Comparison of ENCODE assay signal across 9 cellular contexts in genomic region chr1:53890522-53890941, GRCh38. TPM values are rescaled to one million over a fixed set of nuclear protein-coding genes. Genes with fewer than 3 reads are reported as not detected.
A peak's percentile ranks its signal among the peaks of the same experiment; 100 is the strongest.
DNase-seq lines count a peak whose midpoint lies in the region; ATAC-seq, FAIRE-seq and TF ChIP-seq lines count a peak whose summit lies in the region.
"Had no signal": no experiment of that assay in that cellular context is flagged by ENCODE, and none has a peak within 500 bp of the region (broad histone marks: within the 10 kb centered on the region; RNA-seq: fewer than 3 reads in every experiment).

No MANE protein-coding gene starts in this region.

- FAIRE-seq in keratinocyte (lab: Jason Lieb, UNC): no peak

- H3K4me3 Mint-ChIP-seq in activated CD4-positive, alpha-beta T cell treated with anti-CD3 and anti-CD28 coated beads, Interleukin-2, amount 10 ng/mL, durations not matched to agents 24 days and 14 days: peak overlapping the region; percentile 98
- H3K4me3 Mint-ChIP-seq in activated B cell treated with CpG ODN at 0.5 μM for 24 hours: peak overlapping the region; percentile 98

- H3K9ac ChIP-seq in keratinocyte (ENCODE audit: control insufficient read depth, extremely low read depth, insufficient read depth, low read length): peak overlapping the region; percentile 85
- peak overlapping the region; percentile 37 to 85 for H3K9ac ChIP-seq in stomach smooth muscle (ENCODE audit: low read length in 2 of 2)

- H3K36me3 Mint-ChIP-seq in activated CD4-positive, alpha-beta T cell treated with anti-CD3 and anti-CD28 coated beads, Interleukin-2, amount 10 ng/mL, durations not matched to agents 24 days and 14 days (ENCODE audit: low read depth): peaks cover 13% of the 10 kb centered on the region
- H3K36me3 Mint-ChIP-seq in activated B cell treated with CpG ODN at 0.5 μM for 24 hours (ENCODE audit: low read depth): peaks cover 25% of the 10 kb centered on the region

- no peak for DNase-seq in activated CD4-positive, alpha-beta T cell treated with anti-CD3 and anti-CD28 coated beads, Interleukin-2, amount 10 ng/mL, durations not matched to agents 24 days and 14 days
- no peak for DNase-seq in activated CD4-positive, alpha-beta T cell treated with anti-CD3 and anti-CD28 coated beads, Interleukin-2, amount 50 U/mL, for 1 hour
- no peak for DNase-seq in activated B cell treated with CpG ODN at 0.5 μM for 24 hours
- no peak for DNase-seq in keratinocyte (ENCODE audit: low read depth, low spot score)
- no peak for DNase-seq in occipital lobe (lab: John Stamatoyannopoulos, UW)
- DNase-seq in HT-29 (ENCODE audit: low spot score): no peak
- DNase-seq in DMS153 (lab: John Stamatoyannopoulos, UW): no peak

- CTCF ChIA-PET in activated B cell treated with CpG ODN at 0.5 μM for 24 hours (lab: Charles Lee): interaction anchor here (1.6 kb wide), 1 partner anchor 55 kb away, joined by 5 read pairs; the partner anchor contains the start of genes IFT25 and LRRC42

- peak overlapping the region; percentile 84 for H2AFZ ChIP-seq in keratinocyte (ENCODE audit: control insufficient read depth, low read length)

- H3K36me3 ChIP-seq in keratinocyte (ENCODE audit: control insufficient read depth in 2 of 2, extremely low read depth in 1 of 2, insufficient read depth in 2 of 2, low read length in 2 of 2) (peaks cover 0 to 3% of the 10 kb centered on the region in 2 experiments), stomach smooth muscle (ENCODE audit: control insufficient read depth in 2 of 2, insufficient read depth in 2 of 2, low read length in 2 of 2) (peaks cover 3 to 7% of the 10 kb centered on the region in 2 donors)

- H3K4me3 ChIP-seq in keratinocyte (ENCODE audit: control insufficient read depth in 2 of 3, extremely low read depth in 1 of 3, insufficient read depth in 2 of 3, low read depth in 1 of 3, low read length in 3 of 3) (peak overlapping the region in 1 of 3 experiments; percentile 86), stomach smooth muscle (ENCODE audit: low read length in 2 of 2) (peak overlapping the region; percentile 85 to 98)

- H4K20me1 ChIP-seq in keratinocyte (ENCODE audit: control insufficient read depth, extremely low read depth, insufficient read depth, low read length): no peaks in the 10 kb centered on the region

- peaks cover 34% of the 10 kb centered on the region for H3K4me1 Mint-ChIP-seq in activated CD4-positive, alpha-beta T cell treated with anti-CD3 and anti-CD28 coated beads, Interleukin-2, amount 10 ng/mL, durations not matched to agents 24 days and 14 days
- H3K4me1 Mint-ChIP-seq in activated B cell treated with CpG ODN at 0.5 μM for 24 hours: peaks cover 40% of the 10 kb centered on the region

- H3K9me1 ChIP-seq in keratinocyte (ENCODE audit: control insufficient read depth, extremely low read depth, insufficient read depth, low read length): no peaks in the 10 kb centered on the region

- POLR2A ChIA-PET in activated B cell treated with CpG ODN at 0.5 μM for 24 hours (lab: Charles Lee): interaction anchor here (1.4 to 2.7 kb wide), 2 partner anchors 53 to 55 kb away, joined by 3 to 37 read pairs; partner anchors contain the start of genes IFT25, LRRC42 and NDC1

- H3K27ac ChIP-seq in keratinocyte (ENCODE audit: control insufficient read depth, insufficient read depth, low read length) (peak overlapping the region; percentile 91), stomach smooth muscle (ENCODE audit: low read length) (peak overlapping the region; percentile 60)

- no peaks in the 10 kb centered on the region for H3K9me3 Mint-ChIP-seq in activated CD4-positive, alpha-beta T cell treated with anti-CD3 and anti-CD28 coated beads, Interleukin-2, amount 10 ng/mL, durations not matched to agents 24 days and 14 days
- H3K9me3 Mint-ChIP-seq in activated B cell treated with CpG ODN at 0.5 μM for 24 hours: no peaks in the 10 kb centered on the region

- H3K9me3 ChIP-seq in keratinocyte (ENCODE audit: control insufficient read depth, low read depth, low read length) (no peaks in the 10 kb centered on the region), stomach smooth muscle (ENCODE audit: control insufficient read depth in 2 of 2, low read length in 2 of 2) (no peaks in the 10 kb centered on the region)

- peak overlapping the region; percentile 94 for H3K4me2 ChIP-seq in keratinocyte (ENCODE audit: control insufficient read depth, extremely low read depth, insufficient read depth, low read depth, low read length)

- H3K79me2 ChIP-seq in keratinocyte (ENCODE audit: control insufficient read depth, insufficient read depth, low read length): no peaks in the 10 kb centered on the region

- dilution Hi-C loops in keratinocyte (cut with MboI; ENCODE audit: extremely low pct_ligation_motif_present, low sequenced_read_pairs): no loop called here

- peak overlapping the region; percentile 90 for H3K27ac Mint-ChIP-seq in activated CD4-positive, alpha-beta T cell treated with anti-CD3 and anti-CD28 coated beads, Interleukin-2, amount 10 ng/mL, durations not matched to agents 24 days and 14 days
- H3K27ac Mint-ChIP-seq in activated B cell treated with CpG ODN at 0.5 μM for 24 hours: peak overlapping the region; percentile 94

- TF ChIP-seq CTCF in activated B cell treated with CpG ODN at 0.5 μM for 24 hours (IDR thresholded peaks at IDR 0.05): no peak
- TF ChIP-seq CTCF in keratinocyte (optimal IDR thresholded peaks at IDR 0.05 in 1 of 3, IDR thresholded peaks at IDR 0.05 in 1 of 3, conservative IDR thresholded peaks at IDR 0.05 in 1 of 3; ENCODE audit: extremely low read depth in 1 of 3, insufficient read depth in 2 of 3, low read length in 3 of 3): no peak

- no peak for ATAC-seq in activated B cell treated with CpG ODN at 0.5 μM for 24 hours (ENCODE audit: low read depth)

- H3K27me3 Mint-ChIP-seq in activated CD4-positive, alpha-beta T cell treated with anti-CD3 and anti-CD28 coated beads, Interleukin-2, amount 10 ng/mL, durations not matched to agents 24 days and 14 days: no peaks in the 10 kb centered on the region
- H3K27me3 Mint-ChIP-seq in activated B cell treated with CpG ODN at 0.5 μM for 24 hours: peaks cover 3% of the 10 kb centered on the region

- intact Hi-C loops in activated CD4-positive, alpha-beta T cell treated with anti-CD3 and anti-CD28 coated beads, Interleukin-2, amount 10 ng/mL, durations not matched to agents 24 days and 14 days (cut with micrococcal nuclease): loop anchor here (1.0 kb wide), 1 partner anchor 163 kb away; the partner anchor contains the start of genes TCEANC2 and TMEM59
- intact Hi-C loops in activated B cell treated with CpG ODN at 0.5 μM for 24 hours (cut with micrococcal nuclease): no loop called here

- H3K27me3 ChIP-seq in keratinocyte (ENCODE audit: control insufficient read depth, extremely low read depth, insufficient read depth, low read length): no peaks in the 10 kb centered on the region
- no peaks in the 10 kb centered on the region for H3K27me3 ChIP-seq in stomach smooth muscle (ENCODE audit: control insufficient read depth in 1 of 2, insufficient read depth in 2 of 2, low read length in 2 of 2)

- H3K4me1 ChIP-seq in keratinocyte (ENCODE audit: control insufficient read depth, extremely low read depth, insufficient read depth, low read length): peaks cover 12% of the 10 kb centered on the region
- H3K4me1 ChIP-seq in stomach smooth muscle (ENCODE audit: control insufficient read depth, insufficient read depth, low read length): peaks cover 14% of the 10 kb centered on the region

RNA-seq across cellular contexts. Expression of gene YIPF1, which starts 0.9 kb away (rescaled TPM):
- 14.6 and 15.6 TPM in 2 replicates for total RNA-seq in activated CD4-positive, alpha-beta T cell treated with anti-CD3 and anti-CD28 coated beads, Interleukin-2, amount 10 ng/mL, durations not matched to agents 24 days and 14 days
- total RNA-seq in activated B cell treated with CpG ODN at 0.5 μM for 24 hours (16.6 and 18.5 TPM in 2 replicates), occipital lobe (13.7 TPM)
- 36.3 to 45.7 TPM (median 43.3 TPM) in 3 replicates for polyA plus RNA-seq in keratinocyte
- 10.2 TPM for polyA plus RNA-seq in keratinocyte (2011; ENCODE audit: low read depth)
- 35.0 and 57.3 TPM in 2 replicates for polyA plus RNA-seq in keratinocyte (2011; cell fraction: cytosol; rRNA removed)
- 35.2 and 41.9 TPM in 2 replicates for polyA plus RNA-seq in keratinocyte (2011; cell fraction: nucleus; rRNA removed)
- 22.4 and 23.5 TPM in 2 replicates for polyA plus RNA-seq in keratinocyte (2012; ENCODE audit: low replicate concordance)
- polyA minus RNA-seq in keratinocyte: 19.2 to 45.8 TPM (median 37.8 TPM) in 3 replicates
- polyA minus RNA-seq in keratinocyte (2011; cell fraction: cytosol; rRNA and poly(A)+ RNA removed): 17.8 TPM
- 14.2 and 20.6 TPM in 2 replicates for polyA minus RNA-seq in keratinocyte (2011; cell fraction: nucleus; rRNA and poly(A)+ RNA removed)
- total RNA-seq in HT-29 (2014; rRNA removed; shearing (Covaris generic)): 8.5 and 11.2 TPM in 2 replicates

RNA-seq across cellular contexts. Expression of gene DIO1, which starts 3.5 kb away (rescaled TPM):
- total RNA-seq in activated CD4-positive, alpha-beta T cell treated with anti-CD3 and anti-CD28 coated beads, Interleukin-2, amount 10 ng/mL, durations not matched to agents 24 days and 14 days: not detected in 2 replicates
- total RNA-seq in activated B cell treated with CpG ODN at 0.5 μM for 24 hours (not detected in 2 replicates), occipital lobe (not detected)
- not detected in 3 replicates for polyA plus RNA-seq in keratinocyte
- not detected for polyA plus RNA-seq in keratinocyte (2011; ENCODE audit: low read depth)
- polyA plus RNA-seq in keratinocyte (2011; cell fraction: cytosol; rRNA removed): not detected in 2 replicates
- polyA plus RNA-seq in keratinocyte (2011; cell fraction: nucleus; rRNA removed): not detected in 2 replicates
- not detected in 2 replicates for polyA plus RNA-seq in keratinocyte (2012; ENCODE audit: low replicate concordance)
- polyA minus RNA-seq in keratinocyte: not detected in 3 replicates
- polyA minus RNA-seq in keratinocyte (2011; cell fraction: cytosol; rRNA and poly(A)+ RNA removed): not detected
- polyA minus RNA-seq in keratinocyte (2011; cell fraction: nucleus; rRNA and poly(A)+ RNA removed): not detected in 2 replicates
- total RNA-seq in HT-29 (2014; rRNA removed; shearing (Covaris generic)): not detected in 2 replicates
- total RNA-seq: Daoy had no signal

RNA-seq across cellular contexts. Expression of gene NDC1, which starts 52.4 kb away (rescaled TPM):
- 39.7 and 40.8 TPM in 2 replicates for total RNA-seq in activated CD4-positive, alpha-beta T cell treated with anti-CD3 and anti-CD28 coated beads, Interleukin-2, amount 10 ng/mL, durations not matched to agents 24 days and 14 days
- 10.6 and 14.0 TPM in 2 replicates for total RNA-seq in activated B cell treated with CpG ODN at 0.5 μM for 24 hours
- polyA plus RNA-seq in keratinocyte: 24.5 to 36.1 TPM (median 30.5 TPM) in 3 replicates
- 2.4 TPM for polyA plus RNA-seq in keratinocyte (2011; ENCODE audit: low read depth)
- 8.9 and 17.8 TPM in 2 replicates for polyA plus RNA-seq in keratinocyte (2011; cell fraction: cytosol; rRNA removed)
- polyA plus RNA-seq in keratinocyte (2011; cell fraction: nucleus; rRNA removed): 17.0 and 22.9 TPM in 2 replicates
- polyA plus RNA-seq in keratinocyte (2012; ENCODE audit: low replicate concordance): 7.8 and 16.9 TPM in 2 replicates
- polyA minus RNA-seq in keratinocyte: 23.8 to 82.7 TPM (median 46.5 TPM) in 3 replicates
- 16.5 TPM for polyA minus RNA-seq in keratinocyte (2011; cell fraction: cytosol; rRNA and poly(A)+ RNA removed)
- polyA minus RNA-seq in keratinocyte (2011; cell fraction: nucleus; rRNA and poly(A)+ RNA removed): 25.1 and 38.9 TPM in 2 replicates
- total RNA-seq in occipital lobe: 50.4 TPM
- total RNA-seq in HT-29 (2014; rRNA removed; shearing (Covaris generic)): 28.8 and 29.5 TPM in 2 replicates

RNA-seq across cellular contexts. Expression of gene IFT25, which starts 55.0 kb away (rescaled TPM):
- total RNA-seq in activated CD4-positive, alpha-beta T cell treated with anti-CD3 and anti-CD28 coated beads, Interleukin-2, amount 10 ng/mL, durations not matched to agents 24 days and 14 days: 53.9 and 55.8 TPM in 2 replicates
- total RNA-seq in activated B cell treated with CpG ODN at 0.5 μM for 24 hours: 38.0 and 41.0 TPM in 2 replicates
- polyA plus RNA-seq in keratinocyte: 24.5 to 64.3 TPM (median 26.4 TPM) in 3 replicates
- 14.1 TPM for polyA plus RNA-seq in keratinocyte (2011; ENCODE audit: low read depth)
- 25.8 and 48.8 TPM in 2 replicates for polyA plus RNA-seq in keratinocyte (2011; cell fraction: cytosol; rRNA removed)
- 21.3 and 31.3 TPM in 2 replicates for polyA plus RNA-seq in keratinocyte (2011; cell fraction: nucleus; rRNA removed)
- polyA plus RNA-seq in keratinocyte (2012; ENCODE audit: low replicate concordance): 17.1 and 40.5 TPM in 2 replicates
- polyA minus RNA-seq in keratinocyte: 0.62 to 9.0 TPM (median 2.6 TPM) in 3 replicates
- polyA minus RNA-seq in keratinocyte (2011; cell fraction: cytosol; rRNA and poly(A)+ RNA removed): 10.4 TPM
- 4.5 and 9.5 TPM in 2 replicates for polyA minus RNA-seq in keratinocyte (2011; cell fraction: nucleus; rRNA and poly(A)+ RNA removed)
- total RNA-seq in occipital lobe: 21.2 TPM
- total RNA-seq in HT-29 (2014; rRNA removed; shearing (Covaris generic)): 29.1 and 31.7 TPM in 2 replicates

RNA-seq across cellular contexts. Expression of gene LRRC42, which starts 55.6 kb away (rescaled TPM):
- 33.7 and 34.7 TPM in 2 replicates for total RNA-seq in activated CD4-positive, alpha-beta T cell treated with anti-CD3 and anti-CD28 coated beads, Interleukin-2, amount 10 ng/mL, durations not matched to agents 24 days and 14 days
- total RNA-seq in activated B cell treated with CpG ODN at 0.5 μM for 24 hours (13.8 and 14.6 TPM in 2 replicates), occipital lobe (23.1 TPM)
- polyA plus RNA-seq in keratinocyte: 45.7 to 70.6 TPM (median 61.8 TPM) in 3 replicates
- 64.1 TPM for polyA plus RNA-seq in keratinocyte (2011; ENCODE audit: low read depth)
- 53.6 and 75.3 TPM in 2 replicates for polyA plus RNA-seq in keratinocyte (2011; cell fraction: cytosol; rRNA removed)
- 47.5 and 48.3 TPM in 2 replicates for polyA plus RNA-seq in keratinocyte (2011; cell fraction: nucleus; rRNA removed)
- polyA plus RNA-seq in keratinocyte (2012; ENCODE audit: low replicate concordance): 53.2 and 55.2 TPM in 2 replicates
- polyA minus RNA-seq in keratinocyte: 20.1 to 38.2 TPM (median 33.0 TPM) in 3 replicates
- polyA minus RNA-seq in keratinocyte (2011; cell fraction: cytosol; rRNA and poly(A)+ RNA removed): 36.6 TPM
- 18.9 and 26.2 TPM in 2 replicates for polyA minus RNA-seq in keratinocyte (2011; cell fraction: nucleus; rRNA and poly(A)+ RNA removed)
- 32.6 and 40.0 TPM in 2 replicates for total RNA-seq in HT-29 (2014; rRNA removed; shearing (Covaris generic))
